Comparison of ENCODE assay signal across 14 cellular contexts in genomic region chr22:40666151-40666848, GRCh38. TPM values are rescaled to one million over a fixed set of nuclear protein-coding genes. Genes with fewer than 3 reads are reported as not detected.
DNase-seq lines count a peak whose midpoint lies in the region; ATAC-seq and TF ChIP-seq lines count a peak whose summit lies in the region.
"Had no signal": no experiment of that assay in that cellular context is flagged by ENCODE, and none has a peak within 500 bp of the region (broad histone marks: within the 10 kb centered on the region; RNA-seq: fewer than 3 reads in every experiment).

No MANE protein-coding gene starts in this region.

- no peak overlapping the region for H2AFZ ChIP-seq in neuronal stem cell (ENCODE audit: low read length)

- no peak overlapping the region for H3K18ac ChIP-seq in neuronal stem cell (ENCODE audit: low read length)

- no peak overlapping the region for H3K14ac ChIP-seq in neuronal stem cell (ENCODE audit: low read length)

- no peak overlapping the region for H3K23ac ChIP-seq in neuronal stem cell (ENCODE audit: low read depth, low read length, poor library complexity)

- no peaks in the 10 kb centered on the region for H3K9me3 ChIP-seq in left lung
- H3K9me3 ChIP-seq in neuronal stem cell (replicated peaks in 1 of 2; ENCODE audit: control insufficient read depth in 2 of 2, insufficient read depth in 1 of 2, low read depth in 1 of 2, low read length in 2 of 2): no peaks in the 10 kb centered on the region

- ATAC-seq in left lung (peak; percentile 47), HG03039 (IDR thresholded peaks at IDR 0.05; ENCODE audit: unreplicated experiment) (no peak)
- ATAC-seq: SK-N-SH treated with all-trans-retinoic acid at 6 μM for 48 hours had no signal

- no peak overlapping the region for H3K4ac ChIP-seq in neuronal stem cell (ENCODE audit: low read length)

- no peak overlapping the region for H3K4me3 ChIP-seq in left lung
- H3K4me3 ChIP-seq in neuronal stem cell (ENCODE audit: low read length in 2 of 2): no peak overlapping the region

- no peak overlapping the region for H3K4me2 ChIP-seq in neuronal stem cell (ENCODE audit: insufficient read depth, low read length, poor library complexity, severe bottlenecking)

- H2AK5ac ChIP-seq in neuronal stem cell (ENCODE audit: low read depth, low read length): no peak overlapping the region

- H3K4me1 ChIP-seq in left lung (peaks cover 0 to 6% of the 10 kb centered on the region in 2 donors), neuronal stem cell (ENCODE audit: control insufficient read depth in 2 of 2, insufficient read depth in 1 of 2, low read depth in 1 of 2, low read length in 2 of 2) (peaks cover 3 to 9% of the 10 kb centered on the region in 2 donors)

- WGBS in neuronal stem cell (ENCODE audit: extremely low coverage in 2 of 2, insufficient read length in 2 of 2, insufficient replicate concordance in 1 of 2), 2 donors: no CpG with 5 or more reads among the region's 7 CpGs

- H4K91ac ChIP-seq in neuronal stem cell (ENCODE audit: low read depth, low read length, poor library complexity): no peak overlapping the region

- CTCF ChIA-PET in HEK293T (lab: Yijun Ruan, JAX): no interaction called here

- no peaks in the 10 kb centered on the region for H3K36me3 ChIP-seq in left lung
- H3K36me3 ChIP-seq in neuronal stem cell (replicated peaks in 1 of 2; ENCODE audit: control insufficient read depth in 2 of 2, insufficient read depth in 2 of 2, low read length in 2 of 2): no peaks in the 10 kb centered on the region

- H3K27ac ChIP-seq in left lung: peak overlapping the region in 1 of 2 donors; percentile 55
- no peak overlapping the region for H3K27ac ChIP-seq in neuronal stem cell (replicated peaks; ENCODE audit: low read length)

- no peak overlapping the region for H4K8ac ChIP-seq in neuronal stem cell (ENCODE audit: low read depth, low read length)

- POLR2A ChIA-PET in HEK293T (lab: Yijun Ruan, JAX): interaction anchor here (0.9 to 1.6 kb wide), 3 partner anchors 9 to 14 kb away, joined by 3 to 11 read pairs (median 3); no protein-coding TSS in a partner anchor

- no peak overlapping the region for H2BK120ac ChIP-seq in neuronal stem cell (ENCODE audit: low read depth, low read length)

- H2BK15ac ChIP-seq in neuronal stem cell (ENCODE audit: low read length): no peak overlapping the region

- no peak for TF ChIP-seq CTCF in left lung (IDR thresholded peaks at IDR 0.05)

- H2BK12ac ChIP-seq in neuronal stem cell (ENCODE audit: low read length): no peak overlapping the region

- no peak for DNase-seq in HEK293T (ENCODE audit: extremely low spot score)
- peak; percentile 68 for DNase-seq in astrocyte of the hippocampus (ENCODE audit: low read depth, low spot score)
- peak in 1 of 2 donors; percentile 60 for DNase-seq in left lung
- DNase-seq in stromal cell of bone marrow (ENCODE audit: low read depth): peak; percentile 90
- no peak for DNase-seq in neuronal stem cell (ENCODE audit: low spot score)
- DNase-seq in activated CD4-positive, alpha-beta T cell treated with anti-CD3 and anti-CD28 coated beads, Interleukin-2, amount 50 U/mL, for 4 hours: no peak
- no peak for DNase-seq in A172 (ENCODE audit: low spot score)
- DNase-seq: activated CD4-positive, alpha-beta T cell treated with anti-CD3 and anti-CD28 coated beads, Interleukin-2, amount 10 ng/mL, durations not matched to agents 24 days and 14 days; activated naive CD4-positive, alpha-beta T cell; DMS53; NCI-H1105 treated with DMSO at 0.1 percent for 48 hours; NK-92 treated with Interleukin-12 subunit alpha and Interleukin-12 subunit beta, amount 100 ng/mL, for 24 hours had no signal

- no peak overlapping the region for H2BK5ac ChIP-seq in neuronal stem cell (ENCODE audit: low read length)

- H3K79me1 ChIP-seq in neuronal stem cell (ENCODE audit: low read depth, low read length): no peaks in the 10 kb centered on the region

- no peaks in the 10 kb centered on the region for H3K27me3 ChIP-seq in left lung
- no peaks in the 10 kb centered on the region for H3K27me3 ChIP-seq in neuronal stem cell (ENCODE audit: control insufficient read depth in 3 of 3, insufficient read depth in 3 of 3, low read depth in 1 of 3, low read length in 3 of 3)

- intact Hi-C loops in left lung (cut with DNase I): no loop called here

- H3K9ac ChIP-seq in neuronal stem cell (ENCODE audit: low read depth, low read length, poor library complexity): no peak overlapping the region

TF ChIP-seq in HEK293T, 16 proteins besides CTCF, POLR2A, EP300 and RAD21:
- TF ChIP-seq TARDBP (IDR thresholded peaks at IDR 0.05) (no peak), HDGF (IDR thresholded peaks at IDR 0.05; ENCODE audit: borderline replicate concordance) (no peak), SP1 (IDR thresholded peaks at IDR 0.05) (no peak), BHLHE40 (IDR thresholded peaks at IDR 0.05; ENCODE audit: borderline replicate concordance) (no peak), ZNF384 (IDR thresholded peaks at IDR 0.05) (peak; percentile 67; the same call in 1 of the 2 replicates), PKNOX1 (IDR thresholded peaks at IDR 0.05) (peak; percentile 85), CTBP1 (IDR thresholded peaks at IDR 0.05; ENCODE audit: borderline replicate concordance) (no peak), FOXK2 (IDR thresholded peaks at IDR 0.05) (no peak), ARNT (IDR thresholded peaks at IDR 0.05) (no peak), LEF1 (IDR thresholded peaks at IDR 0.05; ENCODE audit: borderline replicate concordance) (no peak), L3MBTL2 (conservative IDR thresholded peaks at IDR 0.05) (no peak), NFRKB (IDR thresholded peaks at IDR 0.05) (no peak), SUZ12 (IDR thresholded peaks at IDR 0.05) (no peak), ELF4 (IDR thresholded peaks at IDR 0.05) (no peak), FOXM1 (IDR thresholded peaks at IDR 0.05; ENCODE audit: borderline replicate concordance) (no peak), FOXA1 (IDR thresholded peaks at IDR 0.05) (no peak)

RNA-seq across cellular contexts. Expression of gene MCHR1, which starts 13.0 kb away (rescaled TPM):
- under 1 TPM in 1 of 2 donors, not detected in 1; 0.23 TPM for total RNA-seq in left lung
- 0.18 TPM for polyA plus RNA-seq in neuronal stem cell (2013, experiment 1 of 2)
- polyA plus RNA-seq in neuronal stem cell (2013, experiment 2 of 2): 0.18 TPM
- total RNA-seq in A172 (2014; rRNA removed; shearing (Covaris generic)): not detected in 2 replicates
- total RNA-seq: activated CD4-positive, alpha-beta T cell treated with anti-CD3 and anti-CD28 coated beads, Interleukin-2, amount 10 ng/mL, durations not matched to agents 24 days and 14 days had no signal

RNA-seq across cellular contexts. Expression of gene MRTFA, which starts 29.8 kb away (rescaled TPM):
- 10 to 100 TPM; 56.1 to 58.0 TPM for total RNA-seq in left lung
- polyA plus RNA-seq in neuronal stem cell (2013, experiment 1 of 2): 19.7 TPM
- polyA plus RNA-seq in neuronal stem cell (2013, experiment 2 of 2): 18.6 TPM
- 47.7 and 56.5 TPM in 2 replicates for total RNA-seq in A172 (2014; rRNA removed; shearing (Covaris generic))

Comparison
In these comparisons a context has a peak if more than half of its experiments do, and no peak if none do; other contexts are left out.
1. DNase-seq: peak in astrocyte of the hippocampus (single experiment) and stromal cell of bone marrow (single experiment); none in HEK293T (single experiment), neuronal stem cell (single experiment), activated CD4-positive, alpha-beta T cell treated with anti-CD3 and anti-CD28 coated beads, Interleukin-2, amount 50 U/mL, for 4 hours (0 of 2) and A172 (single experiment).